Comparison of ENCODE assay signal across 22 cellular contexts in genomic region chr12:13343380-13343779, GRCh38.
DNase-seq lines count a peak whose midpoint lies in the region; ATAC-seq, FAIRE-seq and TF ChIP-seq lines count a peak whose summit lies in the region.
"Had no signal": no experiment of that assay in that cellular context is flagged by ENCODE, and none has a peak within 500 bp of the region (broad histone marks: within the 10 kb centered on the region; RNA-seq: fewer than 3 reads in every experiment).

No MANE protein-coding gene starts in this region.

- H3K4me3 ChIP-seq in A549 (no peak overlapping the region), HCT116 (replicated peaks in 1 of 2; ENCODE audit: low read depth in 1 of 2, low read length in 2 of 2) (no peak overlapping the region), fibroblast of the aortic adventitia (ENCODE audit: low read depth, low read length) (no peak overlapping the region)
- H3K4me3 ChIP-seq: esophagus squamous epithelium, SJSA1, upper lobe of right lung had no signal

- H4K20me1 ChIP-seq in HCT116 (ENCODE audit: insufficient read depth): no peaks in the 10 kb centered on the region

- no peak overlapping the region for H3K27ac ChIP-seq in A549
- H3K27ac ChIP-seq in HCT116 (ENCODE audit: low read depth, low read length): no peak overlapping the region
- H3K27ac ChIP-seq in RWPE1: no peak overlapping the region
- H3K27ac ChIP-seq: esophagus squamous epithelium, KMS-11, SJSA1, upper lobe of right lung had no signal

- BruUV-seq in HCT116 (replicated peaks; lab: Mats Ljungman, UMichigan): no TSS peak

- ATAC-seq in A549 (no peak), HCT116 (no peak), GM21723 (IDR thresholded peaks at IDR 0.05; ENCODE audit: unreplicated experiment) (no peak)
- ATAC-seq: left ventricle myocardium superior, T-cell, upper lobe of right lung had no signal

- no peaks in the 10 kb centered on the region for H3K9me3 ChIP-seq in A549
- H3K9me3 ChIP-seq in HCT116 (ENCODE audit: control insufficient read depth in 1 of 2, insufficient read depth in 1 of 2, low read depth in 1 of 2, low read length in 2 of 2): no peaks in the 10 kb centered on the region
- H3K9me3 ChIP-seq: esophagus squamous epithelium, SJSA1, upper lobe of right lung had no signal

- H2AFZ ChIP-seq in HCT116 (ENCODE audit: low read depth, low read length, poor library complexity, severe bottlenecking): no peak overlapping the region

- no peaks in the 10 kb centered on the region for H3K27me3 ChIP-seq in HCT116 (ENCODE audit: insufficient read depth, low read length)
- H3K27me3 ChIP-seq: esophagus squamous epithelium, SJSA1, upper lobe of right lung had no signal

- no peak for TF ChIP-seq EP300 in A549 (IDR thresholded peaks at IDR 0.05)

- intact Hi-C loops in HCT116 (cut with micrococcal nuclease): loop anchor here (10.0 kb wide), 1 partner anchor 391 kb away; no protein-coding TSS in a partner anchor

- FAIRE-seq in A549 (lab: Jason Lieb, UNC): peak; percentile 93

- CTCF ChIA-PET in A549 (lab: Yijun Ruan, JAX) (interaction anchor here (0.6 to 1.0 kb wide), 3 partner anchors 38 to 88 kb away, joined by 3 to 4 read pairs (median 3); no protein-coding TSS in a partner anchor), HCT116 (lab: Charles Lee) (interaction anchor here (4.2 kb wide), 1 partner anchor 18 kb away, joined by 18 read pairs; no protein-coding TSS in a partner anchor), RWPE1 (lab: Yijun Ruan, JAX) (no interaction called here)

- WGBS in A549 (ENCODE audit: missing lambda C conversion rate): 25% methylated on average over 2 of the region's 2 CpGs

- H3K79me2 ChIP-seq in HCT116 (ENCODE audit: insufficient read depth, low read length): no peaks in the 10 kb centered on the region

- DNase-seq in A549 (ENCODE audit: low read depth in 1 of 2, low spot score in 1 of 2) (peak in 1 of 2 experiments; percentile 17), HCT116 (ENCODE audit: low read depth, low spot score) (peak; percentile 36), RWPE1 (ENCODE audit: low spot score) (peak; percentile 35), fibroblast of the aortic adventitia (ENCODE audit: low read depth) (peak; percentile 17), SIG-M5 treated with dmso at 0.1 percent for 504 hours (lab: John Stamatoyannopoulos, UW; ENCODE audit: unreplicated experiment) (no peak), kidney glomerular epithelial cell (lab: John Stamatoyannopoulos, UW) (no peak), GM03348 (ENCODE audit: low spot score) (no peak)
- DNase-seq: activated naive CD8-positive, alpha-beta T cell treated with anti-CD3 and anti-CD28 coated beads, Interleukin-2, amount 10 ng/mL, durations not matched to agents 7 days and 5 days; C1 segment of cervical spinal cord; COR-L47; DMS79; endodermal cell; esophagus squamous epithelium; left ventricle myocardium superior; NCI-H187; NCI-H526; retina; T-cell; upper lobe of right lung had no signal

- no peak overlapping the region for H3K9ac ChIP-seq in HCT116 (ENCODE audit: low read length)
- H3K9ac ChIP-seq: KMS-11 had no signal

- no peaks in the 10 kb centered on the region for H3K9me2 ChIP-seq in HCT116 (ENCODE audit: insufficient read depth)

- TF ChIP-seq RAD21 in A549 (conservative IDR thresholded peaks at IDR 0.05 in 1 of 2, IDR thresholded peaks at IDR 0.05 in 1 of 2) (no peak), HCT116 (IDR thresholded peaks at IDR 0.05; ENCODE audit: low read depth) (no peak)

- POLR2A ChIA-PET in A549 (lab: Yijun Ruan, JAX): no interaction called here
- POLR2A ChIA-PET in HCT116 (lab: Charles Lee): no interaction called here
- POLR2A ChIA-PET in RWPE1 (lab: Yijun Ruan, JAX; ENCODE audit: low non-redundant PET): no interaction called here

- 0 out of 3 replicates have a peak overlapping the region, but pooled peaks have one; percentile 8 for H3K4me2 ChIP-seq in A549
- peak overlapping the region; percentile 56 for H3K4me2 ChIP-seq in HCT116 (ENCODE audit: low read length)
- H3K4me2 ChIP-seq: KMS-11 had no signal

- H3K4me1 ChIP-seq in A549 (peaks cover 53% of the 10 kb centered on the region), HCT116 (ENCODE audit: control insufficient read depth in 1 of 2, insufficient read depth in 2 of 2, low read length in 2 of 2) (peaks cover 19 to 52% of the 10 kb centered on the region in 2 experiments)
- H3K4me1 ChIP-seq: upper lobe of right lung had no signal

- TF ChIP-seq CTCF in A549 (IDR thresholded peaks at IDR 0.05): no peak
- TF ChIP-seq CTCF in HCT116 (IDR thresholded peaks at IDR 0.05 in 2 of 3, conservative IDR thresholded peaks at IDR 0.05 in 1 of 3; ENCODE audit: borderline replicate concordance in 1 of 3, insufficient read depth in 1 of 3, low read depth in 2 of 3, low read length in 2 of 3): no peak
- no peak for TF ChIP-seq CTCF in RWPE1 (conservative IDR thresholded peaks at IDR 0.05; ENCODE audit: low read depth)
- TF ChIP-seq CTCF in fibroblast of the aortic adventitia (IDR thresholded peaks at IDR 0.05; ENCODE audit: insufficient read depth, low read length): no peak

- RAD21 ChIA-PET in HCT116 (lab: Charles Lee; ENCODE audit: low non-redundant PET in 1 of 2, low total read pairs in 2 of 2, uncharacterized antibody in 2 of 2, unreplicated experiment in 2 of 2): interaction anchor here in 1 of 2 experiments (0.6 kb wide), 1 partner anchor 10 kb away, joined by 3 read pairs; no protein-coding TSS in a partner anchor

- TF ChIP-seq POLR2A in A549 (IDR thresholded peaks at IDR 0.05; ENCODE audit: low read length) (no peak), HCT116 (IDR thresholded peaks at IDR 0.05; ENCODE audit: borderline replicate concordance, extremely low read depth, insufficient read depth, insufficient read length) (no peak)

- no peaks in the 10 kb centered on the region for H3K36me3 ChIP-seq in HCT116 (ENCODE audit: control insufficient read depth in 1 of 2, insufficient read depth in 2 of 2, low read length in 2 of 2)
- H3K36me3 ChIP-seq: esophagus squamous epithelium, SJSA1, upper lobe of right lung had no signal

TF ChIP-seq in A549, 52 proteins besides CTCF, POLR2A, EP300 and RAD21:
- TF ChIP-seq, protein P1, sequence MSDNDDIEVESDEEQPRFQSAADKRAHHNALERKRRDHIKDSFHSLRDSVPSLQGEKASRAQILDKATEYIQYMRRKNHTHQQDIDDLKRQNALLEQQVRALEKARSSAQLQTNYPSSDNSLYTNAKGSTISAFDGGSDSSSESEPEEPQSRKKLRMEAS (IDR thresholded peaks at IDR 0.05): no peak
- TF ChIP-seq CEBPB (IDR thresholded peaks at IDR 0.05): no peak
- TF ChIP-seq FOSL2 (IDR thresholded peaks at IDR 0.05): peak; percentile 58
- peak; percentile 64 for TF ChIP-seq FOSL2 (CRISPR knock-in tag; IDR thresholded peaks at IDR 0.05)
- TF ChIP-seq JUNB (IDR thresholded peaks at IDR 0.05): peak; percentile 27; the same call in 1 of the 2 replicates

TF ChIP-seq in HCT116, 20 proteins besides CTCF, POLR2A, EP300 and RAD21 (continues in another document):
- no peak for TF ChIP-seq SIN3A (IDR thresholded peaks at IDR 0.05; ENCODE audit: low read depth)
- TF ChIP-seq CBX3 (IDR thresholded peaks at IDR 0.05; ENCODE audit: low read depth): 0 out of 2 replicates have a peak, but pooled peaks have one; percentile 54
- no peak; the same call in 1 of the 2 replicates for TF ChIP-seq CEBPB (IDR thresholded peaks at IDR 0.05; ENCODE audit: low read depth)
- peak; percentile 32; the same call in 1 of the 2 replicates for TF ChIP-seq POLR2AphosphoS5 (IDR thresholded peaks at IDR 0.05; ENCODE audit: low read depth, low read length)
- TF ChIP-seq, protein P1 (IDR thresholded peaks at IDR 0.05): no peak
- TF ChIP-seq JUND (IDR thresholded peaks at IDR 0.05): peak; percentile 93
- TF ChIP-seq SP1 (IDR thresholded peaks at IDR 0.05; ENCODE audit: low read depth): peak; percentile 65; the same call in 1 of the 2 replicates
- no peak for TF ChIP-seq EZH2phosphoT487 (IDR thresholded peaks at IDR 0.05; ENCODE audit: borderline replicate concordance)
- TF ChIP-seq, protein P2, sequence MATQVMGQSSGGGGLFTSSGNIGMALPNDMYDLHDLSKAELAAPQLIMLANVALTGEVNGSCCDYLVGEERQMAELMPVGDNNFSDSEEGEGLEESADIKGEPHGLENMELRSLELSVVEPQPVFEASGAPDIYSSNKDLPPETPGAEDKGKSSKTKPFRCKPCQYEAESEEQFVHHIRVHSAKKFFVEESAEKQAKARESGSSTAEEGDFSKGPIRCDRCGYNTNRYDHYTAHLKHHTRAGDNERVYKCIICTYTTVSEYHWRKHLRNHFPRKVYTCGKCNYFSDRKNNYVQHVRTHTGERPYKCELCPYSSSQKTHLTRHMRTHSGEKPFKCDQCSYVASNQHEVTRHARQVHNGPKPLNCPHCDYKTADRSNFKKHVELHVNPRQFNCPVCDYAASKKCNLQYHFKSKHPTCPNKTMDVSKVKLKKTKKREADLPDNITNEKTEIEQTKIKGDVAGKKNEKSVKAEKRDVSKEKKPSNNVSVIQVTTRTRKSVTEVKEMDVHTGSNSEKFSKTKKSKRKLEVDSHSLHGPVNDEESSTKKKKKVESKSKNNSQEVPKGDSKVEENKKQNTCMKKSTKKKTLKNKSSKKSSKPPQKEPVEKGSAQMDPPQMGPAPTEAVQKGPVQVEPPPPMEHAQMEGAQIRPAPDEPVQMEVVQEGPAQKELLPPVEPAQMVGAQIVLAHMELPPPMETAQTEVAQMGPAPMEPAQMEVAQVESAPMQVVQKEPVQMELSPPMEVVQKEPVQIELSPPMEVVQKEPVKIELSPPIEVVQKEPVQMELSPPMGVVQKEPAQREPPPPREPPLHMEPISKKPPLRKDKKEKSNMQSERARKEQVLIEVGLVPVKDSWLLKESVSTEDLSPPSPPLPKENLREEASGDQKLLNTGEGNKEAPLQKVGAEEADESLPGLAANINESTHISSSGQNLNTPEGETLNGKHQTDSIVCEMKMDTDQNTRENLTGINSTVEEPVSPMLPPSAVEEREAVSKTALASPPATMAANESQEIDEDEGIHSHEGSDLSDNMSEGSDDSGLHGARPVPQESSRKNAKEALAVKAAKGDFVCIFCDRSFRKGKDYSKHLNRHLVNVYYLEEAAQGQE (IDR thresholded peaks at IDR 0.05; ENCODE audit: low read depth): no peak
- no peak for TF ChIP-seq ELF1 (IDR thresholded peaks at IDR 0.05; ENCODE audit: borderline replicate concordance, low read depth)

Comparison
In these comparisons a context has a peak if more than half of its experiments do, and no peak if none do; other contexts are left out.
1. DNase-seq: peak in HCT116 (single experiment), RWPE1 (single experiment) and fibroblast of the aortic adventitia (single experiment); none in SIG-M5 treated with dmso at 0.1 percent for 504 hours (single experiment), kidney glomerular epithelial cell (single experiment) and GM03348 (single experiment).